Comparison of ENCODE assay signal across 20 cellular contexts in genomic region chr12:89769483-89769818, GRCh38.
DNase-seq lines count a peak whose midpoint lies in the region; ATAC-seq and TF ChIP-seq lines count a peak whose summit lies in the region.
"Had no signal": no experiment of that assay in that cellular context is flagged by ENCODE, and none has a peak within 500 bp of the region (broad histone marks: within the 10 kb centered on the region; RNA-seq: fewer than 3 reads in every experiment).

No MANE protein-coding gene starts in this region.

- intact Hi-C loops in natural killer cell (cut with micrococcal nuclease) = no loop called here
- intact Hi-C loops in aorta (cut with DNase I) = no loop called here

- H3K36me3 ChIP-seq in RWPE2 (ENCODE audit: low read depth) = no peaks in the 10 kb centered on the region
- H3K36me3 ChIP-seq in aorta (ENCODE audit: control insufficient read depth in 1 of 2, insufficient read depth in 2 of 2, low read length in 1 of 2) = no peaks in the 10 kb centered on the region
- H3K36me3 ChIP-seq: adrenal gland, esophagus muscularis mucosa, left lung, SJCRH30 had no signal

- H3K4me1 Mint-ChIP-seq in natural killer cell treated with Interleukin-12 subunit alpha and Interleukin-12 subunit beta and Interleukin-15 and Interleukin-18, amount 100 ng/mL, for 72 hours (ENCODE audit: low read depth in 2 of 2) = peaks cover 15 to 18% of the 10 kb centered on the region in 2 donors
- H3K4me1 Mint-ChIP-seq in natural killer cell = peaks cover 9 to 16% of the 10 kb centered on the region in 2 donors

- H3K9me3 ChIP-seq in RWPE2 (ENCODE audit: severe bottlenecking) (no peaks in the 10 kb centered on the region), aorta (ENCODE audit: control insufficient read depth, low read length) (no peaks in the 10 kb centered on the region)
- H3K9me3 ChIP-seq: adrenal gland, Caco-2, esophagus muscularis mucosa, left lung, SJCRH30, testis had no signal

- no peak overlapping the region for H3K4me3 ChIP-seq in RWPE2 (ENCODE audit: severe bottlenecking)
- no peak overlapping the region for H3K4me3 ChIP-seq in epithelial cell of proximal tubule (ENCODE audit: low read depth, low read length)
- no peak overlapping the region for H3K4me3 ChIP-seq in aorta (ENCODE audit: low read length in 2 of 2)
- H3K4me3 ChIP-seq: adrenal gland, esophagus muscularis mucosa, left lung, SJCRH30, testis had no signal

- no peak for TF ChIP-seq CTCF in natural killer cell (IDR thresholded peaks at IDR 0.05)
- no peak for TF ChIP-seq CTCF in RWPE2 (IDR thresholded peaks at IDR 0.05; ENCODE audit: poor library complexity, severe bottlenecking)
- peak; percentile 4 for TF ChIP-seq CTCF in epithelial cell of proximal tubule (conservative IDR thresholded peaks at IDR 0.05; ENCODE audit: low read depth, low read length)

- ATAC-seq in natural killer cell treated with Interleukin-12 subunit alpha and Interleukin-12 subunit beta and Interleukin-15 and Interleukin-18, amount 100 ng/mL, for 72 hours = no peak
- no peak for ATAC-seq in natural killer cell
- ATAC-seq in RWPE2 (ENCODE audit: low read depth) = no peak
- peak; percentile 11 for ATAC-seq in aorta (ENCODE audit: low FRiP score)

- H3K4me1 ChIP-seq in RWPE2 (ENCODE audit: insufficient read depth, poor library complexity, severe bottlenecking) (peaks cover 12% of the 10 kb centered on the region), aorta (ENCODE audit: control insufficient read depth in 1 of 2, insufficient read depth in 2 of 2, low read length in 2 of 2) (no peaks in the 10 kb centered on the region)
- H3K4me1 ChIP-seq: adrenal gland, esophagus muscularis mucosa, testis had no signal

- WGBS in aorta, 2 donors = 93% methylated on average over 1 of the region's 1 CpG

- no peak overlapping the region for H3K4me3 Mint-ChIP-seq in natural killer cell treated with Interleukin-12 subunit alpha and Interleukin-12 subunit beta and Interleukin-15 and Interleukin-18, amount 100 ng/mL, for 72 hours
- no peak overlapping the region for H3K4me3 Mint-ChIP-seq in natural killer cell
- H3K4me3 Mint-ChIP-seq: activated B cell treated with CpG ODN at 0.5 μM for 24 hours had no signal

- H3K27ac ChIP-seq in RWPE2 (ENCODE audit: poor library complexity, severe bottlenecking) = peak overlapping the region; percentile 84
- H3K27ac ChIP-seq in aorta (ENCODE audit: low read depth in 1 of 2, low read length in 2 of 2) = no peak overlapping the region
- H3K27ac ChIP-seq: adrenal gland, esophagus muscularis mucosa, KMS-11, testis had no signal

- peaks cover 3% of the 10 kb centered on the region for H3K9me3 Mint-ChIP-seq in natural killer cell treated with Interleukin-12 subunit alpha and Interleukin-12 subunit beta and Interleukin-15 and Interleukin-18, amount 100 ng/mL, for 72 hours
- H3K9me3 Mint-ChIP-seq in natural killer cell = no peaks in the 10 kb centered on the region
- H3K9me3 Mint-ChIP-seq: activated T-helper 2 cell treated with anti-CD3 and anti-CD28 coated beads, Interferon-gamma antibody, Interleukin-2, Interleukin-4, amounts not matched to agents 10 μg/mL and 5 μg/mL and 100 μg/mL, durations not matched to agents 14 hours and 24 hours and 36 hours had no signal

- no peaks in the 10 kb centered on the region for H3K27me3 Mint-ChIP-seq in natural killer cell treated with Interleukin-12 subunit alpha and Interleukin-12 subunit beta and Interleukin-15 and Interleukin-18, amount 100 ng/mL, for 72 hours
- H3K27me3 Mint-ChIP-seq in natural killer cell (ENCODE audit: low read depth in 2 of 2) = no peaks in the 10 kb centered on the region
- H3K27me3 Mint-ChIP-seq: activated B cell treated with CpG ODN at 0.5 μM for 24 hours had no signal

- H3K36me3 Mint-ChIP-seq in natural killer cell treated with Interleukin-12 subunit alpha and Interleukin-12 subunit beta and Interleukin-15 and Interleukin-18, amount 100 ng/mL, for 72 hours = no peaks in the 10 kb centered on the region
- no peaks in the 10 kb centered on the region for H3K36me3 Mint-ChIP-seq in natural killer cell

- DNase-seq in natural killer cell treated with Interleukin-12 subunit alpha and Interleukin-12 subunit beta and Interleukin-15 and Interleukin-18, amount 100 ng/mL, for 72 hours (ENCODE audit: low spot score) = no peak
- DNase-seq in natural killer cell (no peak), RWPE2 (ENCODE audit: low spot score) (no peak), epithelial cell of proximal tubule (ENCODE audit: low read depth) (no peak), aorta (no peak), NCI-H510A treated with DMSO at 0.1 percent for 48 hours (lab: John Stamatoyannopoulos, UW) (no peak), GM03348 (ENCODE audit: low spot score) (no peak), T1000 (lab: John Stamatoyannopoulos, UW) (no peak)
- DNase-seq: activated B cell treated with CpG ODN at 0.5 μM for 24 hours, adrenal gland, caudate nucleus, NCI-H1105 treated with DMSO at 0.1 percent for 48 hours, retina, SJCRH30, testis had no signal

- H3K27ac Mint-ChIP-seq in natural killer cell treated with Interleukin-12 subunit alpha and Interleukin-12 subunit beta and Interleukin-15 and Interleukin-18, amount 100 ng/mL, for 72 hours = peak overlapping the region; percentile 50 to 82
- H3K27ac Mint-ChIP-seq in natural killer cell = no peak overlapping the region
- H3K27ac Mint-ChIP-seq: activated B cell treated with CpG ODN at 0.5 μM for 24 hours; activated T-helper 2 cell treated with anti-CD3 and anti-CD28 coated beads, Interferon-gamma antibody, Interleukin-2, Interleukin-4, amounts not matched to agents 10 μg/mL and 5 μg/mL and 100 μg/mL, durations not matched to agents 14 hours and 24 hours and 36 hours had no signal

- no peaks in the 10 kb centered on the region for H3K27me3 ChIP-seq in RWPE2 (ENCODE audit: insufficient read depth, poor library complexity, severe bottlenecking)
- no peaks in the 10 kb centered on the region for H3K27me3 ChIP-seq in aorta (ENCODE audit: control insufficient read depth in 1 of 2, insufficient read depth in 2 of 2, low read length in 1 of 2)
- H3K27me3 ChIP-seq: adrenal gland, esophagus muscularis mucosa, left lung, SJCRH30, testis had no signal

Comparison
In these comparisons a context has a peak if more than half of its experiments do, and no peak if none do; other contexts are left out.
1. H3K27ac Mint-ChIP-seq: peak in natural killer cell treated with Interleukin-12 subunit alpha and Interleukin-12 subunit beta and Interleukin-15 and Interleukin-18, amount 100 ng/mL, for 72 hours (2 of 2); none in natural killer cell (0 of 2).